14 cellular contexts compared by ENCODE assay signal in genomic region chr1:201311356-201312011, GRCh38. TPM values are rescaled to one million over a fixed set of nuclear protein-coding genes. Genes with fewer than 3 reads are reported as not detected.
A peak's percentile ranks its signal among the peaks of the same experiment; 100 is the strongest.
DNase-seq lines count a peak whose midpoint lies in the region; ATAC-seq and TF ChIP-seq lines count a peak whose summit lies in the region.
"Had no signal": no experiment of that assay in that cellular context is flagged by ENCODE, and none has a peak within 500 bp of the region (broad histone marks: within the 10 kb centered on the region; RNA-seq: fewer than 3 reads in every experiment).

No MANE protein-coding gene starts in this region.

- peaks cover 0 to 51% (median 9%) of the 10 kb centered on the region in 3 donors for H3K27me3 ChIP-seq in stomach
- H3K27me3 ChIP-seq: colonic mucosa had no signal

- 42 to 60% (median 57%) methylated on average over 6 to 8 of the region's 8 CpGs for WGBS in stomach, 5 donors

- intact Hi-C loops in stomach (cut with DNase I; ENCODE audit: low total_unique reads): no loop called here

- no peaks in the 10 kb centered on the region for H3K9me3 Mint-ChIP-seq in chondrocyte (ENCODE audit: low read depth)
- peaks cover 7% of the 10 kb centered on the region for H3K9me3 Mint-ChIP-seq in glutamatergic neuron (ENCODE audit: unreplicated experiment)

- no peak overlapping the region for H3K27ac ChIP-seq in stomach
- H3K27ac ChIP-seq: colonic mucosa, tibial nerve had no signal

- H3K4me1 Mint-ChIP-seq in chondrocyte (ENCODE audit: low read depth): peaks cover 48% of the 10 kb centered on the region
- H3K4me1 Mint-ChIP-seq in glutamatergic neuron (ENCODE audit: low read depth, unreplicated experiment): peaks cover 25% of the 10 kb centered on the region

- H3K9me3 ChIP-seq in stomach: no peaks in the 10 kb centered on the region
- H3K9me3 ChIP-seq: colonic mucosa, tibial nerve had no signal

- no peak overlapping the region for H3K4me3 ChIP-seq in stomach
- H3K4me3 ChIP-seq: colonic mucosa, tibial nerve had no signal

- H3K4me3 Mint-ChIP-seq in chondrocyte (ENCODE audit: unreplicated experiment) (no peak overlapping the region), glutamatergic neuron (ENCODE audit: unreplicated experiment) (no peak overlapping the region)

- H3K27me3 Mint-ChIP-seq in chondrocyte (ENCODE audit: low read depth): peaks cover 9% of the 10 kb centered on the region
- peaks cover 11% of the 10 kb centered on the region for H3K27me3 Mint-ChIP-seq in glutamatergic neuron (ENCODE audit: unreplicated experiment)

- TF ChIP-seq POLR2A in stomach (IDR thresholded peaks at IDR 0.05): no peak

- H3K36me3 ChIP-seq in stomach: no peaks in the 10 kb centered on the region
- H3K36me3 ChIP-seq: colonic mucosa, tibial nerve had no signal

- TF ChIP-seq CTCF in chondrocyte (IDR thresholded peaks at IDR 0.05) (no peak), glutamatergic neuron (IDR thresholded peaks at IDR 0.05; ENCODE audit: partially characterized antibody, unreplicated experiment) (no peak), stomach (IDR thresholded peaks at IDR 0.05) (no peak)

- peaks cover 10 to 18% (median 13%) of the 10 kb centered on the region in 4 donors for H3K4me1 ChIP-seq in stomach

- H3K36me3 Mint-ChIP-seq in chondrocyte (ENCODE audit: low read depth) (peaks cover 4% of the 10 kb centered on the region), glutamatergic neuron (ENCODE audit: unreplicated experiment) (peaks cover 4% of the 10 kb centered on the region)

- peak; percentile 77 for ATAC-seq in stimulated activated naive CD8-positive, alpha-beta T cell treated with anti-CD3 and anti-CD28 coated beads, Interleukin-15, Interleukin-2, amounts not matched to agents 100 U/mL and 50 U/mL, for 24 hours
- ATAC-seq: Panc1, sciatic nerve had no signal

- H3K27ac Mint-ChIP-seq in chondrocyte (ENCODE audit: unreplicated experiment) (peak overlapping the region; percentile 49), glutamatergic neuron (ENCODE audit: unreplicated experiment) (no peak overlapping the region)

- TF ChIP-seq EP300 in stomach (IDR thresholded peaks at IDR 0.05): no peak

- DNase-seq in NCI-H2171 treated with DMSO at 0.1 percent for 48 hours (lab: John Stamatoyannopoulos, UW) (peak; percentile 55), NCI-H2171 (lab: John Stamatoyannopoulos, UW) (no peak), NCI-H345 treated with DMSO at 0.1 percent for 48 hours (lab: John Stamatoyannopoulos, UW; ENCODE audit: unreplicated experiment) (peak; percentile 69), chondrocyte (ENCODE audit: low spot score) (peak; percentile 32), glutamatergic neuron (no peak), hypothalamus (lab: John Stamatoyannopoulos, UW) (no peak), stomach (no peak)
- peak; percentile 35 for DNase-seq in stimulated activated naive CD8-positive, alpha-beta T cell treated with anti-CD3 and anti-CD28 coated beads, Interleukin-15, Interleukin-2, amounts not matched to agents 100 U/mL and 50 U/mL, for 24 hours
- DNase-seq: NCI-H2107, T1000 had no signal

RNA-seq across cellular contexts. Expression of gene PKP1, which starts 28.2 kb away (rescaled TPM):
- total RNA-seq in chondrocyte (0.07 to 4.1 TPM (median 4.0 TPM) in 3 replicates), glutamatergic neuron (ENCODE audit: unreplicated experiment) (not detected), stomach (1 to 10 TPM in 1 of 5 donors, under 1 TPM in 3, not detected in 1; under 0.01 to 3.5 (median 0.40) TPM)
- polyA plus RNA-seq in stomach: 10 to 100 TPM in 1 of 3 donors, under 1 TPM in 1, not detected in 1; 0.12 to 42.2 TPM

Comparison
In these comparisons a context has a peak if more than half of its experiments do, and no peak if none do; other contexts are left out.
1. DNase-seq: peak in NCI-H2171 treated with DMSO at 0.1 percent for 48 hours (single experiment), NCI-H345 treated with DMSO at 0.1 percent for 48 hours (single experiment), chondrocyte (single experiment) and stimulated activated naive CD8-positive, alpha-beta T cell treated with anti-CD3 and anti-CD28 coated beads, Interleukin-15, Interleukin-2, amounts not matched to agents 100 U/mL and 50 U/mL, for 24 hours (single experiment); none in NCI-H2171 (single experiment), glutamatergic neuron (single experiment), hypothalamus (0 of 51) and stomach (single experiment).